ENCODE assay signal across 19 cellular contexts in genomic region chr4:7759635-7760034, GRCh38.
A peak's percentile ranks its signal among the peaks of the same experiment; 100 is the strongest.
DNase-seq lines count a peak whose midpoint lies in the region; ATAC-seq and TF ChIP-seq lines count a peak whose summit lies in the region.
"Had no signal": no experiment of that assay in that cellular context is flagged by ENCODE, and none has a peak within 500 bp of the region (broad histone marks: within the 10 kb centered on the region; RNA-seq: fewer than 3 reads in every experiment).

No MANE protein-coding gene starts in this region.

- no peaks in the 10 kb centered on the region for H3K9me2 ChIP-seq in Loucy (replicated peaks; ENCODE audit: low read depth, low read length)

- H3K27ac Mint-ChIP-seq in CD4-positive, alpha-beta memory T cell = peak overlapping the region; percentile 89 to 99 (median 96)
- H3K27ac Mint-ChIP-seq in activated T-helper 2 cell treated with anti-CD3 and anti-CD28 coated beads, Interferon-gamma antibody, Interleukin-2, Interleukin-4, amounts not matched to agents 10 μg/mL and 5 μg/mL and 100 μg/mL, durations not matched to agents 14 hours and 24 hours and 36 hours = peak overlapping the region; percentile 78
- peak overlapping the region; percentile 89 to 100 (median 96) for H3K27ac Mint-ChIP-seq in naive thymus-derived CD4-positive, alpha-beta T cell

- peak overlapping the region; percentile 78 for H3K27ac ChIP-seq in CD4-positive, alpha-beta memory T cell (ENCODE audit: low read depth, low read length)
- H3K27ac ChIP-seq in naive thymus-derived CD4-positive, alpha-beta T cell (ENCODE audit: low read depth, low read length) = peak overlapping the region; percentile 84
- H3K27ac ChIP-seq: GM23248, hepatocyte, KMS-11 had no signal

- H3K4me3 ChIP-seq in CD4-positive, alpha-beta memory T cell (ENCODE audit: low read length in 2 of 2) = peak overlapping the region; percentile 44 to 66
- H3K4me3 ChIP-seq in Loucy (ENCODE audit: low read length, poor library complexity, severe bottlenecking) = peak overlapping the region; percentile 56
- peak overlapping the region; percentile 46 for H3K4me3 ChIP-seq in naive thymus-derived CD4-positive, alpha-beta T cell (ENCODE audit: low read length)
- H3K4me3 ChIP-seq: GM23248, hepatocyte had no signal

- POLR2A ChIA-PET in CD4-positive, alpha-beta memory T cell (lab: Charles Lee; ENCODE audit: partially characterized antibody) = interaction anchor here (1.4 kb wide), 1 partner anchor 105 kb away, joined by 4 read pairs; no protein-coding TSS in a partner anchor
- POLR2A ChIA-PET in naive thymus-derived CD4-positive, alpha-beta T cell (lab: Charles Lee) = interaction anchor here (1.0 to 3.1 kb wide), 4 partner anchors 9 to 681 kb away, joined by 3 to 15 read pairs (median 10); partner anchors contain the start of genes ACOX3 and TRMT44

- DNase-seq in CD4-positive, alpha-beta memory T cell = no peak
- DNase-seq in activated T-helper 2 cell treated with anti-CD3 and anti-CD28 coated beads, Interferon-gamma antibody, Interleukin-2, Interleukin-4, amounts not matched to agents 10 μg/mL and 5 μg/mL and 100 μg/mL, durations not matched to agents 14 hours and 24 hours and 36 hours (ENCODE audit: low spot score) = no peak
- DNase-seq in naive thymus-derived CD4-positive, alpha-beta T cell = no peak
- DNase-seq in NOMO-1 (lab: John Stamatoyannopoulos, UW; ENCODE audit: unreplicated experiment in 2 of 2) = no peak
- no peak for DNase-seq in GM19240 (ENCODE audit: insufficient read length, low spot score)
- no peak for DNase-seq in left colon
- DNase-seq: cortex of kidney, esophagus squamous epithelium, GDM1, GM23248, naive B cell, NCI-H146, NCI-H510A, retina, RPMI8226 had no signal

- H3K9ac ChIP-seq in Loucy (ENCODE audit: low read depth, low read length, poor library complexity, severe bottlenecking) = no peak overlapping the region
- H3K9ac ChIP-seq: GM23248, KMS-11 had no signal

- H3F3A ChIP-seq in Loucy (ENCODE audit: low read depth) = no peaks in the 10 kb centered on the region

- CTCF ChIA-PET in CD4-positive, alpha-beta memory T cell (lab: Charles Lee; ENCODE audit: partially characterized antibody) = interaction anchor here (1.2 kb wide), 1 partner anchor 43 kb away, joined by 3 read pairs; no protein-coding TSS in a partner anchor
- CTCF ChIA-PET in naive thymus-derived CD4-positive, alpha-beta T cell (lab: Charles Lee) = interaction anchor here (0.6 to 6.4 kb wide), 4 partner anchors 10 to 400 kb away, joined by 3 to 33 read pairs (median 3); no protein-coding TSS in a partner anchor

- peak; percentile 11 for ATAC-seq in naive thymus-derived CD4-positive, alpha-beta T cell
- ATAC-seq in left colon = no peak
- ATAC-seq: left lobe of liver had no signal

- peaks cover 34% of the 10 kb centered on the region for H3K4me1 ChIP-seq in CD4-positive, alpha-beta memory T cell (ENCODE audit: insufficient read depth, low read length)
- no peaks in the 10 kb centered on the region for H3K4me1 ChIP-seq in Loucy (ENCODE audit: insufficient read depth, low read length, poor library complexity, severe bottlenecking)
- peaks cover 18 to 30% of the 10 kb centered on the region in 2 donors for H3K4me1 ChIP-seq in naive thymus-derived CD4-positive, alpha-beta T cell (ENCODE audit: control insufficient read depth in 2 of 2, insufficient read depth in 2 of 2, low read length in 2 of 2)

- H3K79me2 ChIP-seq in Loucy (ENCODE audit: insufficient read depth, low read length) = no peaks in the 10 kb centered on the region
- H3K79me2 ChIP-seq: hepatocyte had no signal

- peak overlapping the region; percentile 54 for H3K4me2 ChIP-seq in Loucy (ENCODE audit: low read depth, low read length, poor library complexity, severe bottlenecking)
- H3K4me2 ChIP-seq: hepatocyte, KMS-11 had no signal

- H3K27me3 Mint-ChIP-seq in CD4-positive, alpha-beta memory T cell = no peaks in the 10 kb centered on the region
- H3K27me3 Mint-ChIP-seq in activated T-helper 2 cell treated with anti-CD3 and anti-CD28 coated beads, Interferon-gamma antibody, Interleukin-2, Interleukin-4, amounts not matched to agents 10 μg/mL and 5 μg/mL and 100 μg/mL, durations not matched to agents 14 hours and 24 hours and 36 hours (ENCODE audit: low read depth) = no peaks in the 10 kb centered on the region
- no peaks in the 10 kb centered on the region for H3K27me3 Mint-ChIP-seq in naive thymus-derived CD4-positive, alpha-beta T cell

- no peak for TF ChIP-seq CTCF in Loucy (conservative IDR thresholded peaks at IDR 0.05; ENCODE audit: low read length)

- peak overlapping the region; percentile 70; the same call in 1 of the 2 replicates for H2AFZ ChIP-seq in Loucy (ENCODE audit: low read length)
- H2AFZ ChIP-seq: GM23248, hepatocyte had no signal

- H3K9me3 ChIP-seq in CD4-positive, alpha-beta memory T cell (ENCODE audit: control insufficient read depth in 1 of 2, low read length in 2 of 2) = no peaks in the 10 kb centered on the region
- H3K9me3 ChIP-seq in Loucy (ENCODE audit: insufficient read depth, low read depth, low read length) = peaks cover 3% of the 10 kb centered on the region; the same call in 1 of the 2 replicates
- H3K9me3 ChIP-seq in naive thymus-derived CD4-positive, alpha-beta T cell (ENCODE audit: control insufficient read depth in 2 of 3, low read length in 3 of 3) = no peaks in the 10 kb centered on the region
- H3K9me3 ChIP-seq: esophagus squamous epithelium had no signal

- H3K36me3 Mint-ChIP-seq in CD4-positive, alpha-beta memory T cell = peaks cover 8 to 20% of the 10 kb centered on the region in 2 donors
- H3K36me3 Mint-ChIP-seq in activated T-helper 2 cell treated with anti-CD3 and anti-CD28 coated beads, Interferon-gamma antibody, Interleukin-2, Interleukin-4, amounts not matched to agents 10 μg/mL and 5 μg/mL and 100 μg/mL, durations not matched to agents 14 hours and 24 hours and 36 hours (ENCODE audit: low read depth) = peaks cover 15% of the 10 kb centered on the region
- H3K36me3 Mint-ChIP-seq in naive thymus-derived CD4-positive, alpha-beta T cell = peaks cover 0 to 21% (median 4%) of the 10 kb centered on the region in 5 donors
- H3K36me3 Mint-ChIP-seq: naive B cell had no signal

- H3K9me3 Mint-ChIP-seq in CD4-positive, alpha-beta memory T cell = no peaks in the 10 kb centered on the region
- no peaks in the 10 kb centered on the region for H3K9me3 Mint-ChIP-seq in activated T-helper 2 cell treated with anti-CD3 and anti-CD28 coated beads, Interferon-gamma antibody, Interleukin-2, Interleukin-4, amounts not matched to agents 10 μg/mL and 5 μg/mL and 100 μg/mL, durations not matched to agents 14 hours and 24 hours and 36 hours
- H3K9me3 Mint-ChIP-seq in naive thymus-derived CD4-positive, alpha-beta T cell = peaks cover 0 to under 1% (median 0%) of the 10 kb centered on the region in 11 donors
- H3K9me3 Mint-ChIP-seq: naive B cell had no signal

- no peaks in the 10 kb centered on the region for H4K20me1 ChIP-seq in Loucy (ENCODE audit: insufficient read depth, low read length, poor library complexity, severe bottlenecking)

- intact Hi-C loops in CD4-positive, alpha-beta memory T cell (cut with micrococcal nuclease) = loop anchor here (1.0 kb wide), 1 partner anchor 43 kb away; no protein-coding TSS in a partner anchor
- intact Hi-C loops in activated T-helper 2 cell treated with anti-CD3 and anti-CD28 coated beads, Interferon-gamma antibody, Interleukin-2, Interleukin-4, amounts not matched to agents 10 μg/mL and 5 μg/mL and 100 μg/mL, durations not matched to agents 14 hours and 24 hours and 36 hours (cut with micrococcal nuclease) = loop anchor here (5.0 kb wide), 1 partner anchor 98 kb away; no protein-coding TSS in a partner anchor
- intact Hi-C loops in naive thymus-derived CD4-positive, alpha-beta T cell (cut with micrococcal nuclease) = loop anchor here (1.0 to 10.0 kb wide), 10 partner anchors 10 to 977 kb away; partner anchors contain the start of genes ABLIM2 (in 1 of the 2), ACOX3 (in 1 of the 2), AFAP1 (in 1 of the 2) and KIAA0232 (in 1 of the 2)
- intact Hi-C loops in left colon (cut with DNase I, micrococcal nuclease) = loop anchor here in 1 of 2 donors (5.0 kb wide), 1 partner anchor 43 kb away; no protein-coding TSS in a partner anchor

- H3K4me3 Mint-ChIP-seq in CD4-positive, alpha-beta memory T cell = peak overlapping the region; percentile 74 to 95 (median 88)
- H3K4me3 Mint-ChIP-seq in activated T-helper 2 cell treated with anti-CD3 and anti-CD28 coated beads, Interferon-gamma antibody, Interleukin-2, Interleukin-4, amounts not matched to agents 10 μg/mL and 5 μg/mL and 100 μg/mL, durations not matched to agents 14 hours and 24 hours and 36 hours (ENCODE audit: low read depth) = peak overlapping the region; percentile 72
- H3K4me3 Mint-ChIP-seq in naive thymus-derived CD4-positive, alpha-beta T cell = peak overlapping the region; percentile 77 to 94 (median 84)

- peaks cover 19 to 44% (median 29%) of the 10 kb centered on the region in 4 donors for H3K4me1 Mint-ChIP-seq in CD4-positive, alpha-beta memory T cell
- H3K4me1 Mint-ChIP-seq in activated T-helper 2 cell treated with anti-CD3 and anti-CD28 coated beads, Interferon-gamma antibody, Interleukin-2, Interleukin-4, amounts not matched to agents 10 μg/mL and 5 μg/mL and 100 μg/mL, durations not matched to agents 14 hours and 24 hours and 36 hours (ENCODE audit: low read depth) = peaks cover 25% of the 10 kb centered on the region
- peaks cover 11 to 49% (median 37%) of the 10 kb centered on the region in 7 donors for H3K4me1 Mint-ChIP-seq in naive thymus-derived CD4-positive, alpha-beta T cell

- H3K27me3 ChIP-seq in CD4-positive, alpha-beta memory T cell (ENCODE audit: insufficient read depth, low read length) = no peaks in the 10 kb centered on the region
- H3K27me3 ChIP-seq in Loucy (ENCODE audit: insufficient read depth, low read length, poor library complexity, severe bottlenecking) = no peaks in the 10 kb centered on the region
- H3K27me3 ChIP-seq in naive thymus-derived CD4-positive, alpha-beta T cell (ENCODE audit: control insufficient read depth in 2 of 2, insufficient read depth in 2 of 2, low read length in 2 of 2) = no peaks in the 10 kb centered on the region
- H3K27me3 ChIP-seq: esophagus squamous epithelium, hepatocyte had no signal

- no peaks in the 10 kb centered on the region for H3K36me3 ChIP-seq in CD4-positive, alpha-beta memory T cell (ENCODE audit: insufficient read depth, low read length)
- no peaks in the 10 kb centered on the region for H3K36me3 ChIP-seq in Loucy (ENCODE audit: insufficient read depth, low read length)
- H3K36me3 ChIP-seq in naive thymus-derived CD4-positive, alpha-beta T cell (ENCODE audit: control insufficient read depth in 2 of 3, insufficient read depth in 3 of 3, low read length in 3 of 3) = peaks cover 0 to 4% (median 0%) of the 10 kb centered on the region in 3 experiments
